In genomic region chr5:39521945-39522590, GRCh38 we compare ENCODE assay signal across 24 cellular contexts.
"Had no signal": no experiment of that assay in that cellular context is flagged by ENCODE, and none has a peak within 500 bp of the region (broad histone marks: within the 10 kb centered on the region; RNA-seq: fewer than 3 reads in every experiment).

No MANE protein-coding gene starts in this region.

- H3K4me2 ChIP-seq: hepatocyte had no signal

- H3K27ac Mint-ChIP-seq: dendritic cell treated with granulocyte-macrophage colony-stimulating factor and Interleukin-4, amounts not matched to agents 40 ng/mL and 50 ng/mL, for 4 days; effector memory CD8-positive, alpha-beta T cell; natural killer cell had no signal

- H3K9me3 ChIP-seq: esophagus muscularis mucosa, psoas muscle, right lobe of liver had no signal

- ATAC-seq: effector memory CD8-positive, alpha-beta T cell; left cardiac atrium; left ventricle myocardium superior; natural killer cell; psoas muscle; right lobe of liver had no signal

- H3K4me3 ChIP-seq: esophagus muscularis mucosa, hepatocyte, lung, psoas muscle, right lobe of liver, spleen had no signal

- H3K4me3 Mint-ChIP-seq: dendritic cell treated with granulocyte-macrophage colony-stimulating factor and Interleukin-4, amounts not matched to agents 40 ng/mL and 50 ng/mL, for 4 days; effector memory CD8-positive, alpha-beta T cell; natural killer cell; neural crest cell had no signal

- H3K27me3 ChIP-seq: esophagus muscularis mucosa, hepatocyte, right lobe of liver, spleen had no signal

- H2AFZ ChIP-seq: hepatocyte, parathyroid adenoma had no signal

- H3K36me3 ChIP-seq: esophagus muscularis mucosa, right lobe of liver, spleen had no signal

- H3K27me3 Mint-ChIP-seq: dendritic cell treated with granulocyte-macrophage colony-stimulating factor and Interleukin-4, amounts not matched to agents 40 ng/mL and 50 ng/mL, for 4 days had no signal

- H3K79me2 ChIP-seq: hepatocyte, parathyroid adenoma had no signal

- H3K36me3 Mint-ChIP-seq: natural killer cell had no signal

- H3K9ac ChIP-seq: parathyroid adenoma had no signal

- H3K27ac ChIP-seq: epithelial cell of prostate, esophagus muscularis mucosa, hepatocyte, parathyroid adenoma, psoas muscle, right lobe of liver, spleen had no signal

- H3K4me1 ChIP-seq: parathyroid adenoma had no signal

- H3K9me3 Mint-ChIP-seq: effector memory CD8-positive, alpha-beta T cell; natural killer cell; neural crest cell had no signal

- DNase-seq: cerebellar nuclear complex; effector memory CD8-positive, alpha-beta T cell; foreskin melanocyte; head of caudate nucleus; kidney; left cardiac atrium; left ventricle myocardium superior; mesendoderm; natural killer cell; psoas muscle; retina; right lobe of liver; spleen; stimulated activated CD4-positive, alpha-beta T cell treated with anti-CD3 and anti-CD28 coated beads, Interleukin-15, amount 100 ng/mL, for 24 hours; stimulated activated CD4-positive, alpha-beta T cell treated with anti-CD3 and anti-CD28 coated beads, Interleukin-2, amount 100 ng/mL, for 24 hours; stimulated activated naive CD4-positive, alpha-beta T cell treated with Interleukin-2 at 50 U/mL for 16 hours; trophoblast cell had no signal
